13 cellular contexts compared by ENCODE assay signal in genomic region chr2:109188924-109189323, GRCh38. TPM values are rescaled to one million over a fixed set of nuclear protein-coding genes. Genes with fewer than 3 reads are reported as not detected.
DNase-seq lines count a peak whose midpoint lies in the region; ATAC-seq and TF ChIP-seq lines count a peak whose summit lies in the region.
"Had no signal": no experiment of that assay in that cellular context is flagged by ENCODE, and none has a peak within 500 bp of the region (broad histone marks: within the 10 kb centered on the region; RNA-seq: fewer than 3 reads in every experiment).

No MANE protein-coding gene starts in this region.

- intact Hi-C loops in ascending aorta (cut with DNase I) (no loop called here), posterior vena cava (cut with DNase I) (no loop called here)

- no peaks in the 10 kb centered on the region for H3F3A ChIP-seq in GM23338 (replicated peaks; ENCODE audit: low read depth)

- no peaks in the 10 kb centered on the region for H3K36me3 Mint-ChIP-seq in GM23338 (ENCODE audit: low read depth)

- no peak for DNase-seq in GM23338 (ENCODE audit: low spot score)
- DNase-seq in ascending aorta (ENCODE audit: low spot score in 2 of 2), result no peak
- peak; percentile 37 for DNase-seq in islet precursor cell
- DNase-seq in posterior vena cava (ENCODE audit: low spot score), result peak; percentile 58
- no peak for DNase-seq in Peyer's patch
- no peak for DNase-seq in NCI-H524 (lab: John Stamatoyannopoulos, UW)
- DNase-seq in GOT3 (lab: John Stamatoyannopoulos, UW), result no peak
- DNase-seq in D341Med (ENCODE audit: low spot score), result no peak
- DNase-seq: 8988T; ACHN; CD4-positive, CD25-positive, alpha-beta regulatory T cell; DMS 273 treated with DMSO at 0.1 percent for 48 hours had no signal

- H3K79me2 ChIP-seq in GM23338 (replicated peaks; ENCODE audit: insufficient read depth), result no peaks in the 10 kb centered on the region

- H3K36me3 ChIP-seq in GM23338 (ENCODE audit: insufficient read depth) (no peaks in the 10 kb centered on the region), ascending aorta (no peaks in the 10 kb centered on the region), Peyer's patch (no peaks in the 10 kb centered on the region)

- H3K4me3 Mint-ChIP-seq in GM23338, result no peak overlapping the region
- H3K4me3 Mint-ChIP-seq: CD4-positive, CD25-positive, alpha-beta regulatory T cell had no signal

- H3K4me2 ChIP-seq in GM23338, result no peak overlapping the region
- H3K4me2 ChIP-seq: BLaER1 treated with 17β-estradiol and CSF1 and Interleukin-3, amounts not matched to agents 10 nM and 100 nM had no signal

- H3K27ac ChIP-seq in GM23338 (ENCODE audit: low read depth), result no peak overlapping the region
- H3K27ac ChIP-seq in ascending aorta, result peak overlapping the region; percentile 74 to 76
- H3K27ac ChIP-seq in Peyer's patch, result no peak overlapping the region
- H3K27ac ChIP-seq: BLaER1 treated with 17β-estradiol and CSF1 and Interleukin-3, amounts not matched to agents 10 nM and 100 nM had no signal

- H2AFZ ChIP-seq in GM23338, result peak overlapping the region; percentile 18; the same call in 1 of the 2 replicates

- H3K4me1 Mint-ChIP-seq in GM23338, result no peaks in the 10 kb centered on the region

- no peak overlapping the region for H3K4me3 ChIP-seq in GM23338
- H3K4me3 ChIP-seq in ascending aorta, result no peak overlapping the region
- H3K4me3 ChIP-seq in Peyer's patch, result no peak overlapping the region
- H3K4me3 ChIP-seq: BLaER1 treated with 17β-estradiol and CSF1 and Interleukin-3, amounts not matched to agents 10 nM and 100 nM had no signal

- H3K27me3 ChIP-seq in GM23338 (ENCODE audit: insufficient read depth) (no peaks in the 10 kb centered on the region), ascending aorta (no peaks in the 10 kb centered on the region), Peyer's patch (no peaks in the 10 kb centered on the region)

- H3K27ac Mint-ChIP-seq in GM23338, result no peak overlapping the region
- H3K27ac Mint-ChIP-seq: CD4-positive, CD25-positive, alpha-beta regulatory T cell had no signal

- no peak for ATAC-seq in GM23338

- H3K4me1 ChIP-seq in GM23338 (ENCODE audit: insufficient read depth), result no peaks in the 10 kb centered on the region
- peaks cover 17 to 49% of the 10 kb centered on the region in 2 donors for H3K4me1 ChIP-seq in ascending aorta
- no peaks in the 10 kb centered on the region for H3K4me1 ChIP-seq in Peyer's patch

- H3K9me3 ChIP-seq in ascending aorta (no peaks in the 10 kb centered on the region), Peyer's patch (no peaks in the 10 kb centered on the region)
- H3K9me3 ChIP-seq: BLaER1 treated with 17β-estradiol and CSF1 and Interleukin-3, amounts not matched to agents 10 nM and 100 nM had no signal

- H3K9me3 Mint-ChIP-seq in GM23338, result no peaks in the 10 kb centered on the region
- H3K9me3 Mint-ChIP-seq: CD4-positive, CD25-positive, alpha-beta regulatory T cell had no signal

- TF ChIP-seq POLR2A in Peyer's patch (IDR thresholded peaks at IDR 0.05), result no peak

- TF ChIP-seq CTCF in GM23338 (conservative IDR thresholded peaks at IDR 0.05; ENCODE audit: low read depth in 2 of 2) (no peak), ascending aorta (IDR thresholded peaks at IDR 0.05) (no peak), Peyer's patch (IDR thresholded peaks at IDR 0.05) (no peak)

- no peaks in the 10 kb centered on the region for H3K9me2 ChIP-seq in GM23338 (ENCODE audit: insufficient read depth)

- no peaks in the 10 kb centered on the region for H3K27me3 Mint-ChIP-seq in GM23338 (ENCODE audit: insufficient read depth, low read depth, poor library complexity)

- no peaks in the 10 kb centered on the region for H4K20me1 ChIP-seq in GM23338 (replicated peaks; ENCODE audit: insufficient read depth)

TF ChIP-seq in GM23338, 12 proteins besides CTCF, POLR2A, EP300 and RAD21:
- TF ChIP-seq STAT1 (IDR thresholded peaks at IDR 0.05; ENCODE audit: unreplicated experiment) (no peak), JUNB (IDR thresholded peaks at IDR 0.05; ENCODE audit: unreplicated experiment) (no peak), POLR2AphosphoS5 (IDR thresholded peaks at IDR 0.05; ENCODE audit: low read depth) (no peak), EZH2phosphoT487 (IDR thresholded peaks at IDR 0.05; ENCODE audit: unreplicated experiment) (no peak), ZNF114 (CRISPR knock-in tag; IDR thresholded peaks at IDR 0.05) (no peak), ZNF462 (CRISPR knock-in tag; IDR thresholded peaks at IDR 0.05) (no peak), ZNF331 (CRISPR knock-in tag; IDR thresholded peaks at IDR 0.05; ENCODE audit: low read depth) (no peak), EZH2 (IDR thresholded peaks at IDR 0.05; ENCODE audit: low read depth, unreplicated experiment) (no peak), NANOG (IDR thresholded peaks at IDR 0.05; ENCODE audit: borderline replicate concordance) (no peak), CREB1 (CRISPR knock-in tag; IDR thresholded peaks at IDR 0.05; ENCODE audit: low read depth) (no peak)

RNA-seq across cellular contexts. Expression of gene SH3RF3, which starts 59.9 kb away (rescaled TPM):
- total RNA-seq in GM23338 (2014; rRNA removed; shearing (Covaris generic)), result 0.63 and 1.2 TPM in 2 replicates
- polyA plus RNA-seq in GM23338 (2016; fragmentation: Nextera tagmentation; extraction: Ambion mirVana), result 0.11 and 0.16 TPM in 2 replicates
- total RNA-seq in ascending aorta (53.5 TPM), posterior vena cava (10 to 100 TPM; 10.1 to 14.1 TPM), Peyer's patch (1 to 10 TPM; 1.1 to 5.0 (median 3.3) TPM)

Comparison
In these comparisons a context has a peak if more than half of its experiments do, and no peak if none do; other contexts are left out.
1. DNase-seq: peak in islet precursor cell (single experiment) and posterior vena cava (single experiment); none in GM23338 (single experiment), ascending aorta (0 of 2), Peyer's patch (0 of 3), NCI-H524 (0 of 2), GOT3 (single experiment) and D341Med (single experiment).
2. H3K27ac ChIP-seq: peak in ascending aorta (2 of 2); none in GM23338 (single experiment) and Peyer's patch (0 of 4).